ENCODE assay signal across 8 cellular contexts in the genomic region with DNA sequence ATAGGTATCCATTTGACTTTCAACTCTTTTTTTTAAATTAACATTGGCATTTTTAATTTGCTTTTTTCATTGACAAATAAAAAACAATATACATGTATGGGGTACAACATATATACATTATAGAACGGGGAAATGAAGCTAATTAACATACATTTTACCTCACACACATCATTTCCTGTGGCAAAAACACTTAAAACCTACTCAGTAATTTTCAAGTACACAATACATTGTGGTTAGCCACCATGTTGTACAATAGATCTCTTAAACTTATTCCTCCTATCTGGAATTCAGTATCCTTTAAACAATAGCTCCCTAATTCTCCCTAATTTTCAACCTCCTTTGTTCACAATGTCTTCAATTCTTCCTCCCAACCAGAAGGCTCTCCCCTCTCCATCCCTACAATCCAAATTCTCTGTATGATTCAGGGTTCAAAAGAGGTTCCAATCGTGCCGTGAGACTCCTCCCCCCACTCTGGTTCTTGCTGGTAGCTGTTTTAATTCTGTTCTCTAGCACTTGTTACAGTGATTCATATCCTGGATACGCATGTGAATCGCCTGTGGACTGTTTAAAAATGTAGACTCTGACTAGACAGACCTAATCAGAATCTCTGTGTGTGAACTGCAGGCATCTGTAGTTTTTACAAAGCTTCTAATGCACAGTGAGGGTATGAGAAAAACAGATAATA.
DNase-seq lines count a peak whose midpoint lies in the region; ATAC-seq and TF ChIP-seq lines count a peak whose summit lies in the region.

No MANE protein-coding gene starts in this region.

- no peak for TF ChIP-seq CTCF in ascending aorta (IDR thresholded peaks at IDR 0.05)

- peak overlapping the region; percentile 72 to 73 for H3K4me3 Mint-ChIP-seq in activated T-cell treated with anti-CD3 and anti-CD28 coated beads, Interleukin-2, amount 50 U/mL, for 72 hours

- H3K27me3 Mint-ChIP-seq in activated T-cell treated with anti-CD3 and anti-CD28 coated beads, Interleukin-2, amount 50 U/mL, for 72 hours (ENCODE audit: low read depth), result no peaks in the 10 kb centered on the region

- in situ Hi-C loops in ACHN (cut with HindIII; ENCODE audit: low pct_ligation_motif_present, low pct_unique_long_range_greater_than_20kb, low sequenced_read_pairs), result no loop called here

- peak; percentile 96 to 97 for ATAC-seq in activated T-cell treated with anti-CD3 and anti-CD28 coated beads, Interleukin-2, amount 50 U/mL, for 72 hours (replicated peaks in 1 of 2)
- no peak for ATAC-seq in GM21367 (IDR thresholded peaks at IDR 0.05; ENCODE audit: unreplicated experiment)

- H3K36me3 Mint-ChIP-seq in activated T-cell treated with anti-CD3 and anti-CD28 coated beads, Interleukin-2, amount 50 U/mL, for 72 hours (ENCODE audit: insufficient read depth in 2 of 2), result peaks cover 2% of the 10 kb centered on the region in 2 donors

- no peaks in the 10 kb centered on the region for H3K36me3 ChIP-seq in ascending aorta

- peaks cover 75% of the 10 kb centered on the region for H3K4me1 Mint-ChIP-seq in activated T-cell treated with anti-CD3 and anti-CD28 coated beads, Interleukin-2, amount 50 U/mL, for 72 hours (ENCODE audit: low read depth)

- no peak overlapping the region for H3K4me3 ChIP-seq in ascending aorta

- H3K4me1 ChIP-seq in ascending aorta, result no peaks in the 10 kb centered on the region

- peak overlapping the region; percentile 79 for H3K27ac Mint-ChIP-seq in activated T-cell treated with anti-CD3 and anti-CD28 coated beads, Interleukin-2, amount 50 U/mL, for 72 hours

- H3K27ac ChIP-seq in ascending aorta, result no peak overlapping the region

- DNase-seq in ACHN (peak; percentile 86), HK-2 (ENCODE audit: unreplicated experiment) (peak; percentile 69), iris pigment epithelial cell (ENCODE audit: low read depth) (peak; percentile 97), COR-L47 (lab: John Stamatoyannopoulos, UW) (no peak), ascending aorta (ENCODE audit: low spot score in 2 of 2) (no peak), hypothalamus (lab: John Stamatoyannopoulos, UW) (no peak)
- peak; percentile 73 to 78 for DNase-seq in activated T-cell treated with anti-CD3 and anti-CD28 coated beads, Interleukin-2, amount 50 U/mL, for 72 hours

- H3K9me3 ChIP-seq in ascending aorta, result no peaks in the 10 kb centered on the region

- intact Hi-C loops in ascending aorta (cut with DNase I), result loop anchor here (10.0 kb wide), 1 partner anchor 555 kb away; no protein-coding TSS in a partner anchor

- no peaks in the 10 kb centered on the region for H3K27me3 ChIP-seq in ascending aorta

- peaks cover 1 to 8% of the 10 kb centered on the region in 2 donors for H3K9me3 Mint-ChIP-seq in activated T-cell treated with anti-CD3 and anti-CD28 coated beads, Interleukin-2, amount 50 U/mL, for 72 hours

Comparison
In these comparisons a context has a peak if more than half of its experiments do, and no peak if none do; other contexts are left out.
1. DNase-seq: peak in ACHN (single experiment), HK-2 (single experiment), activated T-cell treated with anti-CD3 and anti-CD28 coated beads, Interleukin-2, amount 50 U/mL, for 72 hours (2 of 2) and iris pigment epithelial cell (single experiment); none in COR-L47 (single experiment), ascending aorta (0 of 2) and hypothalamus (0 of 51).